In the genomic region with DNA sequence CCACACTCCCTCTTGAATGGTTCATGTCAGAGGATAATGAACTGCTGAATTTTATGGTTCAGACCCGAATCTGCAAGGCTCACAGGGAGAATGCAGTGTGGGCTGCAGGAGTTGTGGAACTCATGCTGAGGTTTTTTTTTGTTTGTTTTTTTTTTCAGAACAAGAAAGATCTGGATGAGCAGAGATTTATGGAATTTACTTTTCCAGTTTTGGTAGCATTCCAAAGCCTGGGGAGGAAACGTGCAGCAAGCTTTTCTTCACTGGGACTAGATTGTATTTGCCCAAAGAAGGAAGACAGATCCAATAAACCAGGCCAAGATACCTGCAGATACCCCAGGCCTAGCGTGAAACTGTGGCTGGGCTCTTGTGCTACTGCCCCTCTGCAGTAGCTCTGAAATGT, we compare ENCODE assay signal across 12 cellular contexts.
DNase-seq lines count a peak whose midpoint lies in the region; ATAC-seq and TF ChIP-seq lines count a peak whose summit lies in the region.
"Had no signal": no experiment of that assay in that cellular context is flagged by ENCODE, and none has a peak within 500 bp of the region (broad histone marks: within the 10 kb centered on the region; RNA-seq: fewer than 3 reads in every experiment).

No MANE protein-coding gene starts in this region.

- H3K27ac Mint-ChIP-seq in CD4-positive, alpha-beta T cell: peak overlapping the region; percentile 69

- peaks cover 8% of the 10 kb centered on the region for H3K9me3 ChIP-seq in CD4-positive, alpha-beta T cell (ENCODE audit: control insufficient read depth, low read length)
- no peaks in the 10 kb centered on the region for H3K9me3 ChIP-seq in osteoblast (ENCODE audit: low read depth, low read length)

- no peaks in the 10 kb centered on the region for H3K79me2 ChIP-seq in osteoblast (ENCODE audit: insufficient read depth, low read length)

- intact Hi-C loops in CD4-positive, alpha-beta T cell (cut with DNase I, micrococcal nuclease): no loop called here

- H3K9me3 Mint-ChIP-seq in CD4-positive, alpha-beta T cell: peaks cover 4% of the 10 kb centered on the region

- ATAC-seq in CD4-positive, alpha-beta T cell (ENCODE audit: poor library complexity): no peak
- ATAC-seq in HG02885 (IDR thresholded peaks at IDR 0.05; ENCODE audit: poor library complexity, unreplicated experiment) (no peak), GM21576 (IDR thresholded peaks at IDR 0.05; ENCODE audit: unreplicated experiment) (no peak)

- peak overlapping the region; percentile 49 for H3K4me2 ChIP-seq in osteoblast (ENCODE audit: insufficient read depth, low read length)

- H3K36me3 Mint-ChIP-seq in CD4-positive, alpha-beta T cell (ENCODE audit: low read depth): peaks cover 11% of the 10 kb centered on the region

- no peaks in the 10 kb centered on the region for H3K27me3 ChIP-seq in CD4-positive, alpha-beta T cell (ENCODE audit: control insufficient read depth, insufficient read depth, low read length)
- no peaks in the 10 kb centered on the region for H3K27me3 ChIP-seq in osteoblast (ENCODE audit: insufficient read depth, low read length)

- in situ Hi-C loops in astrocyte of the spinal cord (cut with HindIII; ENCODE audit: low sequenced_read_pairs): loop anchor here (25.0 kb wide), 1 partner anchor 344 kb away; no protein-coding TSS in a partner anchor

- H3K27me3 Mint-ChIP-seq in CD4-positive, alpha-beta T cell: no peaks in the 10 kb centered on the region

- H3K4me3 ChIP-seq in astrocyte of the spinal cord (ENCODE audit: low read depth, low read length) (no peak overlapping the region), osteoblast (ENCODE audit: insufficient read depth, low read length) (no peak overlapping the region)
- H3K4me3 ChIP-seq: coronary artery, lung had no signal

- CTCF ChIA-PET in CD4-positive, alpha-beta T cell (lab: Charles Lee): no interaction called here

- no peaks in the 10 kb centered on the region for H3K36me3 ChIP-seq in osteoblast (ENCODE audit: insufficient read depth, low read length)

- DNase-seq in CD4-positive, alpha-beta T cell: no peak
- DNase-seq in HT1080 (ENCODE audit: low read depth) (peak; percentile 17), astrocyte of the spinal cord (ENCODE audit: low read depth, low spot score) (peak; percentile 79), osteoblast (ENCODE audit: insufficient read length, low spot score, missing footprints) (peak; percentile 21), DMS53 treated with DMSO at 0.1 percent for 48 hours (lab: John Stamatoyannopoulos, UW; ENCODE audit: unreplicated experiment) (no peak)
- DNase-seq: activated CD8-positive, alpha-beta memory T cell treated with anti-CD3 and anti-CD28 coated beads, Interleukin-2, amount 50 U/mL, for 4 hours; NCI-H1436; retina had no signal

- H3K4me1 ChIP-seq in osteoblast (ENCODE audit: insufficient read depth, low read length): peaks cover 25% of the 10 kb centered on the region

- H2AFZ ChIP-seq in osteoblast (ENCODE audit: low read length): no peak overlapping the region

- no peaks in the 10 kb centered on the region for H4K20me1 ChIP-seq in osteoblast (ENCODE audit: insufficient read depth, low read length)

- no peak overlapping the region for H3K4me3 Mint-ChIP-seq in CD4-positive, alpha-beta T cell

- H3K27ac ChIP-seq in CD4-positive, alpha-beta T cell (ENCODE audit: low read depth, low read length): no peak overlapping the region
- no peak overlapping the region for H3K27ac ChIP-seq in osteoblast (ENCODE audit: low read depth, low read length)
- H3K27ac ChIP-seq: coronary artery had no signal

- TF ChIP-seq CTCF in CD4-positive, alpha-beta T cell (IDR thresholded peaks at IDR 0.05): no peak
- TF ChIP-seq CTCF in astrocyte of the spinal cord (IDR thresholded peaks at IDR 0.05; ENCODE audit: low read depth, low read length) (no peak), osteoblast (IDR thresholded peaks at IDR 0.05; ENCODE audit: extremely low read depth, low read depth, low read length) (no peak)

- peaks cover 35% of the 10 kb centered on the region for H3K4me1 Mint-ChIP-seq in CD4-positive, alpha-beta T cell (ENCODE audit: low read depth)

- POLR2A ChIA-PET in CD4-positive, alpha-beta T cell (lab: Charles Lee): interaction anchor here (1.5 kb wide), 1 partner anchor 13 kb away, joined by 4 read pairs; no protein-coding TSS in a partner anchor

Comparison
In these comparisons a context has a peak if more than half of its experiments do, and no peak if none do; other contexts are left out.
1. DNase-seq: peak in HT1080 (single experiment), astrocyte of the spinal cord (single experiment) and osteoblast (single experiment); none in CD4-positive, alpha-beta T cell (0 of 10) and DMS53 treated with DMSO at 0.1 percent for 48 hours (single experiment).